ENCODE assay signal across 21 cellular contexts in genomic region chr5:95673076-95673475, GRCh38. TPM values are rescaled to one million over a fixed set of nuclear protein-coding genes. Genes with fewer than 3 reads are reported as not detected.
DNase-seq lines count a peak whose midpoint lies in the region; ATAC-seq and TF ChIP-seq lines count a peak whose summit lies in the region.
"Had no signal": no experiment of that assay in that cellular context is flagged by ENCODE, and none has a peak within 500 bp of the region (broad histone marks: within the 10 kb centered on the region; RNA-seq: fewer than 3 reads in every experiment).

No MANE protein-coding gene starts in this region.

- H3K9ac ChIP-seq in subcutaneous abdominal adipose tissue (ENCODE audit: low read length in 5 of 5) = no peak overlapping the region
- H3K9ac ChIP-seq: KMS-11 had no signal

- DNase-seq in DMS 273 (lab: John Stamatoyannopoulos, UW; ENCODE audit: unreplicated experiment) = peak; percentile 25
- DNase-seq in DMS 273 treated with DMSO at 0.1 percent for 48 hours (lab: John Stamatoyannopoulos, UW) = no peak
- no peak for DNase-seq in endothelial cell (ENCODE audit: low spot score)
- peak; percentile 45 for DNase-seq in left kidney (ENCODE audit: low read depth, low spot score)
- DNase-seq in NCI-H1048 (lab: John Stamatoyannopoulos, UW) = no peak
- no peak for DNase-seq in OCI-M1 (lab: John Stamatoyannopoulos, UW)
- DNase-seq: activated CD8-positive, alpha-beta T cell treated with anti-CD3 and anti-CD28 coated beads for 36 hours; anterior cingulate cortex; CD4-positive, alpha-beta memory T cell; esophagus squamous epithelium; midbrain; NCI-H1417 treated with DMSO at 0.1 percent for 48 hours; NCI-H226; occipital lobe had no signal

- H3K4me3 Mint-ChIP-seq in endothelial cell (ENCODE audit: unreplicated experiment) = no peak overlapping the region
- no peak overlapping the region for H3K4me3 Mint-ChIP-seq in stimulated activated memory B cell treated with anti-CD40 and anti-IgM and Interleukin-4, amounts not matched to agents 10 μg/mL and 1 μg/mL and 100 μg/mL, for 72 hours
- H3K4me3 Mint-ChIP-seq: activated CD8-positive, alpha-beta T cell treated with anti-CD3 and anti-CD28 coated beads for 36 hours; activated T-helper 17 cell treated with anti-CD3 and anti-CD28 coated beads, Interleukin-2, amount 50 U/mL, for 72 hours; CD4-positive, alpha-beta memory T cell; dendritic cell treated with granulocyte-macrophage colony-stimulating factor and Interleukin-4, amounts not matched to agents 40 ng/mL and 50 ng/mL, for 4 days had no signal

- peak overlapping the region; percentile 47 for H3K27ac ChIP-seq in subcutaneous abdominal adipose tissue (ENCODE audit: low read depth, low read length)
- H3K27ac ChIP-seq: 22Rv1, esophagus squamous epithelium, KMS-11 had no signal

- H3K27me3 Mint-ChIP-seq in endothelial cell (ENCODE audit: unreplicated experiment) = peaks cover 3% of the 10 kb centered on the region
- H3K27me3 Mint-ChIP-seq in stimulated activated memory B cell treated with anti-CD40 and anti-IgM and Interleukin-4, amounts not matched to agents 10 μg/mL and 1 μg/mL and 100 μg/mL, for 72 hours = peaks cover 14% of the 10 kb centered on the region
- H3K27me3 Mint-ChIP-seq: dendritic cell treated with granulocyte-macrophage colony-stimulating factor and Interleukin-4, amounts not matched to agents 40 ng/mL and 50 ng/mL, for 4 days had no signal

- H3K27ac Mint-ChIP-seq in endothelial cell (ENCODE audit: unreplicated experiment) = peak overlapping the region; percentile 25
- no peak overlapping the region for H3K27ac Mint-ChIP-seq in stimulated activated memory B cell treated with anti-CD40 and anti-IgM and Interleukin-4, amounts not matched to agents 10 μg/mL and 1 μg/mL and 100 μg/mL, for 72 hours
- H3K27ac Mint-ChIP-seq: activated CD8-positive, alpha-beta T cell treated with anti-CD3 and anti-CD28 coated beads for 36 hours; activated T-helper 17 cell treated with anti-CD3 and anti-CD28 coated beads, Interleukin-2, amount 50 U/mL, for 72 hours; CD4-positive, alpha-beta memory T cell; dendritic cell treated with granulocyte-macrophage colony-stimulating factor and Interleukin-4, amounts not matched to agents 40 ng/mL and 50 ng/mL, for 4 days had no signal

- ATAC-seq in stimulated activated memory B cell treated with anti-CD40 and anti-IgM and Interleukin-4, amounts not matched to agents 10 μg/mL and 1 μg/mL and 100 μg/mL, for 72 hours = no peak
- ATAC-seq: activated CD8-positive, alpha-beta T cell treated with anti-CD3 and anti-CD28 coated beads for 36 hours; activated T-helper 17 cell treated with anti-CD3 and anti-CD28 coated beads, Interleukin-2, amount 50 U/mL, for 72 hours; SK-N-SH treated with all-trans-retinoic acid at 6 μM for 48 hours had no signal

- H3K4me3 ChIP-seq in subcutaneous abdominal adipose tissue (ENCODE audit: low read depth in 1 of 5, low read length in 5 of 5) = no peak overlapping the region
- H3K4me3 ChIP-seq: esophagus squamous epithelium had no signal

- no peaks in the 10 kb centered on the region for H3K9me3 ChIP-seq in subcutaneous abdominal adipose tissue (ENCODE audit: control insufficient read depth in 5 of 5, low read length in 5 of 5)
- H3K9me3 ChIP-seq: esophagus squamous epithelium had no signal

- peaks cover 0 to 27% (median 15%) of the 10 kb centered on the region in 5 donors for H3K4me1 ChIP-seq in subcutaneous abdominal adipose tissue (ENCODE audit: control insufficient read depth in 5 of 5, insufficient read depth in 5 of 5, low read length in 5 of 5)

- no peaks in the 10 kb centered on the region for H3K9me3 Mint-ChIP-seq in endothelial cell (ENCODE audit: unreplicated experiment)
- no peaks in the 10 kb centered on the region for H3K9me3 Mint-ChIP-seq in stimulated activated memory B cell treated with anti-CD40 and anti-IgM and Interleukin-4, amounts not matched to agents 10 μg/mL and 1 μg/mL and 100 μg/mL, for 72 hours
- H3K9me3 Mint-ChIP-seq: activated CD8-positive, alpha-beta T cell treated with anti-CD3 and anti-CD28 coated beads for 36 hours; activated T-helper 17 cell treated with anti-CD3 and anti-CD28 coated beads, Interleukin-2, amount 50 U/mL, for 72 hours; CD4-positive, alpha-beta memory T cell; dendritic cell treated with granulocyte-macrophage colony-stimulating factor and Interleukin-4, amounts not matched to agents 40 ng/mL and 50 ng/mL, for 4 days had no signal

- H3K36me3 Mint-ChIP-seq in endothelial cell (ENCODE audit: low read depth, unreplicated experiment) = no peaks in the 10 kb centered on the region
- H3K36me3 Mint-ChIP-seq in stimulated activated memory B cell treated with anti-CD40 and anti-IgM and Interleukin-4, amounts not matched to agents 10 μg/mL and 1 μg/mL and 100 μg/mL, for 72 hours = no peaks in the 10 kb centered on the region
- H3K36me3 Mint-ChIP-seq: CD4-positive, alpha-beta memory T cell had no signal

- TF ChIP-seq CTCF in endothelial cell (IDR thresholded peaks at IDR 0.05; ENCODE audit: unreplicated experiment) = no peak

- H3K36me3 ChIP-seq in subcutaneous abdominal adipose tissue (ENCODE audit: control insufficient read depth in 5 of 5, insufficient read depth in 5 of 5, low read length in 5 of 5) = no peaks in the 10 kb centered on the region
- H3K36me3 ChIP-seq: esophagus squamous epithelium had no signal

- peaks cover 35% of the 10 kb centered on the region for H3K4me1 Mint-ChIP-seq in endothelial cell (ENCODE audit: unreplicated experiment)
- no peaks in the 10 kb centered on the region for H3K4me1 Mint-ChIP-seq in stimulated activated memory B cell treated with anti-CD40 and anti-IgM and Interleukin-4, amounts not matched to agents 10 μg/mL and 1 μg/mL and 100 μg/mL, for 72 hours
- H3K4me1 Mint-ChIP-seq: activated T-helper 17 cell treated with anti-CD3 and anti-CD28 coated beads, Interleukin-2, amount 50 U/mL, for 72 hours; CD4-positive, alpha-beta memory T cell had no signal

- H3K27me3 ChIP-seq in subcutaneous abdominal adipose tissue (ENCODE audit: control insufficient read depth in 5 of 5, insufficient read depth in 4 of 5, low read length in 5 of 5) = no peaks in the 10 kb centered on the region
- H3K27me3 ChIP-seq: esophagus squamous epithelium had no signal

RNA-seq across cellular contexts. Expression of gene SPATA9, which starts 9.7 kb away (rescaled TPM):
- 0.33 TPM for total RNA-seq in endothelial cell (ENCODE audit: unreplicated experiment)
- total RNA-seq: activated CD8-positive, alpha-beta T cell treated with anti-CD3 and anti-CD28 coated beads for 36 hours; activated T-helper 17 cell treated with anti-CD3 and anti-CD28 coated beads, Interleukin-2, amount 50 U/mL, for 72 hours; CD4-positive, alpha-beta memory T cell; esophagus squamous epithelium had no signal

RNA-seq across cellular contexts. Expression of gene RFESD, which starts 26.5 kb away (rescaled TPM):
- total RNA-seq in endothelial cell (ENCODE audit: unreplicated experiment) = 0.97 TPM

RNA-seq across cellular contexts. Expression of gene GPR150, which starts 53.2 kb away (rescaled TPM):
- not detected for total RNA-seq in endothelial cell (ENCODE audit: unreplicated experiment)
- total RNA-seq: esophagus squamous epithelium, occipital lobe had no signal

RNA-seq across cellular contexts. Expression of gene RHOBTB3, which starts 58.1 kb away (rescaled TPM):
- total RNA-seq in endothelial cell (ENCODE audit: unreplicated experiment) = 22.8 TPM

Comparison
In these comparisons a context has a peak if more than half of its experiments do, and no peak if none do; other contexts are left out.
1. DNase-seq: peak in DMS 273 (single experiment) and left kidney (single experiment); none in DMS 273 treated with DMSO at 0.1 percent for 48 hours (single experiment), endothelial cell (single experiment), NCI-H1048 (single experiment) and OCI-M1 (single experiment).